ENCODE assay signal across 20 cellular contexts in the genomic region with DNA sequence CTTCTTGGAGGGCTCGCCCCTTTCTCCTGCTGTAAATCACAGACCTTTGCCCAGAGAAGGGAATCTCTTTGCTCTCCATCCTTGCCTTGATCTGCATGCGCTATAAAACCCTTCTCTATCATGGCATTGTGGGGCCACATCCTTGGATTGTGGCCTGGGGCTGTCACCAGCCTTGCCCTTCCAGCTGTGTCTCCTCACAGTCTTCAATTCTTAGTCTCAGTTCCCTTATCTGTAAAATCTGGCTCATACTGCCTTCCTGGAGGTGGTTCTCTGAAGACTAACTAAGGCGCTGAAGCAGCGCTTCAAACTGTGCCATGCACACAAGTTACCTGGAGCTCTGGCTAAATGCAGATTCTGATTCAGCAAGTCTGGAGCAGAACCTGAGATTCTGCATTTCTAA. TPM values are rescaled to one million over a fixed set of nuclear protein-coding genes. Genes with fewer than 3 reads are reported as not detected.
A peak's percentile ranks its signal among the peaks of the same experiment; 100 is the strongest.
DNase-seq lines count a peak whose midpoint lies in the region; ATAC-seq, FAIRE-seq and TF ChIP-seq lines count a peak whose summit lies in the region.
"Had no signal": no experiment of that assay in that cellular context is flagged by ENCODE, and none has a peak within 500 bp of the region (broad histone marks: within the 10 kb centered on the region; RNA-seq: fewer than 3 reads in every experiment).

No MANE protein-coding gene starts in this region.

- ATAC-seq in GM19438 (IDR thresholded peaks at IDR 0.05; ENCODE audit: low read depth, unreplicated experiment) (peak; percentile 62), HG03139 (IDR thresholded peaks at IDR 0.05; ENCODE audit: unreplicated experiment) (peak; percentile 53), HG02798 (IDR thresholded peaks at IDR 0.05; ENCODE audit: poor library complexity, unreplicated experiment) (no peak)
- no peak for ATAC-seq in activated CD8-positive, alpha-beta memory T cell treated with anti-CD3 and anti-CD28 coated beads, Interleukin-2, amount 10 ng/mL, durations not matched to agents 7 days and 5 days
- ATAC-seq: HepG2 had no signal

- no peak for DNase-seq in GM12891 (ENCODE audit: insufficient read length, low spot score)
- DNase-seq in RPMI8226, result peak; percentile 42
- no peak for DNase-seq in stimulated activated naive CD4-positive, alpha-beta T cell treated with Interleukin-2 at 50 U/mL for 16 hours (lab: John Stamatoyannopoulos, UW)
- DNase-seq in coronary artery (ENCODE audit: low spot score), result no peak
- no peak for DNase-seq in activated CD8-positive, alpha-beta memory T cell treated with anti-CD3 and anti-CD28 coated beads, Interleukin-2, amount 10 ng/mL, durations not matched to agents 7 days and 5 days
- DNase-seq: DMS79 treated with DMSO at 0.1 percent for 48 hours, GOT3, KBM-7, NCI-H1092, NCI-H1436 treated with DMSO at 0.1 percent for 48 hours, NCI-H2029, NCI-H345, NCI-H524 treated with DMSO at 0.1 percent for 48 hours, PC-9, T-helper 1 cell had no signal

- CTCF ChIA-PET in activated CD8-positive, alpha-beta memory T cell treated with anti-CD3 and anti-CD28 coated beads, Interleukin-2, amount 10 ng/mL, durations not matched to agents 7 days and 5 days (lab: Charles Lee), result no interaction called here

- TF ChIP-seq CTCF in coronary artery (IDR thresholded peaks at IDR 0.05), result no peak

- no peak overlapping the region for H3K27ac ChIP-seq in coronary artery
- H3K27ac ChIP-seq: PC-9 had no signal

- FAIRE-seq in GM12891 (lab: Jason Lieb, UNC), result no peak
- FAIRE-seq: HepG2 had no signal

- peaks cover 9% of the 10 kb centered on the region for H3K27me3 Mint-ChIP-seq in activated CD8-positive, alpha-beta memory T cell treated with anti-CD3 and anti-CD28 coated beads, Interleukin-2, amount 10 ng/mL, durations not matched to agents 7 days and 5 days
- H3K27me3 Mint-ChIP-seq: B cell had no signal

- H3K4me3 ChIP-seq in coronary artery, result no peak overlapping the region
- H3K4me3 ChIP-seq: PC-9 had no signal

- no peak for TF ChIP-seq POLR2A in GM12891 (IDR thresholded peaks at IDR 0.05; ENCODE audit: low read depth, low read length)

- H3K36me3 Mint-ChIP-seq in activated CD8-positive, alpha-beta memory T cell treated with anti-CD3 and anti-CD28 coated beads, Interleukin-2, amount 10 ng/mL, durations not matched to agents 7 days and 5 days, result no peaks in the 10 kb centered on the region

- no peak overlapping the region for H3K4me3 Mint-ChIP-seq in activated CD8-positive, alpha-beta memory T cell treated with anti-CD3 and anti-CD28 coated beads, Interleukin-2, amount 10 ng/mL, durations not matched to agents 7 days and 5 days
- H3K4me3 Mint-ChIP-seq: B cell had no signal

- H3K4me1 Mint-ChIP-seq in activated CD8-positive, alpha-beta memory T cell treated with anti-CD3 and anti-CD28 coated beads, Interleukin-2, amount 10 ng/mL, durations not matched to agents 7 days and 5 days, result no peaks in the 10 kb centered on the region
- H3K4me1 Mint-ChIP-seq: B cell had no signal

- no peak overlapping the region for H3K27ac Mint-ChIP-seq in activated CD8-positive, alpha-beta memory T cell treated with anti-CD3 and anti-CD28 coated beads, Interleukin-2, amount 10 ng/mL, durations not matched to agents 7 days and 5 days
- H3K27ac Mint-ChIP-seq: B cell had no signal

- no peaks in the 10 kb centered on the region for H3K9me3 Mint-ChIP-seq in activated CD8-positive, alpha-beta memory T cell treated with anti-CD3 and anti-CD28 coated beads, Interleukin-2, amount 10 ng/mL, durations not matched to agents 7 days and 5 days (ENCODE audit: low read depth)

TF ChIP-seq in GM12891, 5 proteins besides CTCF, POLR2A, EP300 and RAD21:
- TF ChIP-seq SPI1 (IDR thresholded peaks at IDR 0.05; ENCODE audit: low read depth, low read length) (peak; percentile 69), POU2F2 (IDR thresholded peaks at IDR 0.05; ENCODE audit: low read depth, low read length) (no peak)
TF ChIP-seq in GM12891: peak in this region for 1.

RNA-seq across cellular contexts. Expression of a gene that starts 53.4 kb away (rescaled TPM):
- 66.4 TPM for polyA plus RNA-seq in GM12891 (2012; ENCODE audit: low read depth, missing spikeins)
- 10 to 100 TPM; 64.4 to 81.5 TPM for total RNA-seq in activated CD8-positive, alpha-beta memory T cell treated with anti-CD3 and anti-CD28 coated beads, Interleukin-2, amount 10 ng/mL, durations not matched to agents 7 days and 5 days

Comparison
In these comparisons a context has a peak if more than half of its experiments do, and no peak if none do; other contexts are left out.
1. ATAC-seq: peak in GM19438 (single experiment) and HG03139 (single experiment); none in HG02798 (single experiment) and activated CD8-positive, alpha-beta memory T cell treated with anti-CD3 and anti-CD28 coated beads, Interleukin-2, amount 10 ng/mL, durations not matched to agents 7 days and 5 days (single experiment).